In the genomic region with DNA sequence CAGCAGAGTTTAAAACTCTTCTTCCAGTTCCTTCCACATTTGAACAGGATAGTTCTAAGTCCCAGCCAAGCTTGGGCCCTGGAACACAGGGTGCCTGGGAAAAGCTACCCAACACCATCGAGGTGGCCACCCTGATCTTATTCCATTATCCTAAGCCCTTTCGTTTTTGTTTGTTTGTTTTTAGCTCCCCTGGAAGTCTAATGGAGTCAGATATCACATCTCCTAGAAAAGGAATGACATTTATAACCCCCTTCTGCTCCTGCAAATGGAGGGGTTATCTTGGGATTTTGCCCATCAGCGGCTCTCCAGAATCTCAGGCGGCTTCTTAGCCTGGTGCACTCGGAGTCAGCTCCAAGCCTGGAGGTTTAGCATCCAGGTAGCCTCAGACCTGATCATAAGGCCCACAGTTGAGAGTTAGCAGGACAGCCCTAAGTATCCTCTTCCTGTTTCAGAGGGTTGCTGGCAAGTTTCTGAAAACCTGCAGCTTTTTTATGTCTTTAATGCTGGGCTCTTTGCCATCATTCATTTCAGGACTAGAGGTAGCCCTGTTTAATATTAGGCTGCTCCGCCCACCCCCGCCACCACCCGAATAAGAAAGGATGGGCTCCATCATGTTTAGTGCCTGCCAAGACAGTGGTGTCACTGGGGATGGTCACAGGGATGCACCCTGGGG, we compare ENCODE assay signal across 17 cellular contexts.
"Had no signal": no experiment of that assay in that cellular context is flagged by ENCODE, and none has a peak within 500 bp of the region (broad histone marks: within the 10 kb centered on the region; RNA-seq: fewer than 3 reads in every experiment).

No MANE protein-coding gene starts in this region.

- H3K4me1 ChIP-seq: left ventricle myocardium inferior, lower lobe of right lung, right atrium auricular region had no signal

- H3K9me3 ChIP-seq: gastroesophageal sphincter, lower lobe of right lung, ovary, right atrium auricular region, sigmoid colon had no signal

- H3K27ac ChIP-seq: coronary artery, dorsolateral prefrontal cortex, gastroesophageal sphincter, left ventricle myocardium inferior, lower lobe of right lung, ovary, right atrium auricular region, skin epidermis had no signal

- H3K27me3 ChIP-seq: dorsolateral prefrontal cortex, gastroesophageal sphincter, ovary, right atrium auricular region, sigmoid colon had no signal

- H3K36me3 ChIP-seq: gastroesophageal sphincter, left ventricle myocardium inferior, lower lobe of right lung, ovary, right atrium auricular region, sigmoid colon had no signal

- ATAC-seq: gastroesophageal sphincter; left cardiac atrium; lower lobe of right lung; naive thymus-derived CD8-positive, alpha-beta T cell had no signal

- H3K4me3 ChIP-seq: coronary artery, dorsolateral prefrontal cortex, gastroesophageal sphincter, left ventricle myocardium inferior, lower lobe of right lung, ovary, right atrium auricular region, sigmoid colon, skin epidermis had no signal

- DNase-seq: dorsolateral prefrontal cortex; effector CD8-positive, alpha-beta T cell; foreskin fibroblast; glutamatergic neuron; kidney; left cardiac atrium; left ventricle myocardium inferior; lower lobe of right lung; naive thymus-derived CD8-positive, alpha-beta T cell; ovary; sigmoid colon; stimulated activated naive CD4-positive, alpha-beta T cell treated with Interleukin-2 at 50 U/mL for 16 hours; trophoblast cell had no signal
